In genomic region chr1:6455752-6456520, GRCh38 we compare ENCODE assay signal across 9 cellular contexts. TPM values are rescaled to one million over a fixed set of nuclear protein-coding genes. Genes with fewer than 3 reads are reported as not detected.
"Had no signal": no experiment of that assay in that cellular context is flagged by ENCODE, and none has a peak within 500 bp of the region (broad histone marks: within the 10 kb centered on the region; RNA-seq: fewer than 3 reads in every experiment).

No MANE protein-coding gene starts in this region.

RNA-seq across cellular contexts. Expression of gene ESPN, which starts 31.4 kb away (rescaled TPM):
- total RNA-seq: fibroblast of lung, fibroblast of villous mesenchyme had no signal
- polyA plus RNA-seq: fibroblast of lung, immature natural killer cell had no signal

RNA-seq across cellular contexts. Expression of gene HES2, which starts 36.2 kb away (rescaled TPM):
- total RNA-seq: activated B cell treated with CpG ODN at 0.5 μM for 24 hours; cardiac septum; naive thymus-derived CD8-positive, alpha-beta T cell; temporal lobe; tibial nerve had no signal
- polyA plus RNA-seq: fibroblast of lung; immature natural killer cell; naive thymus-derived CD8-positive, alpha-beta T cell; right cardiac atrium had no signal
